14 cellular contexts compared by ENCODE assay signal in the genomic region with DNA sequence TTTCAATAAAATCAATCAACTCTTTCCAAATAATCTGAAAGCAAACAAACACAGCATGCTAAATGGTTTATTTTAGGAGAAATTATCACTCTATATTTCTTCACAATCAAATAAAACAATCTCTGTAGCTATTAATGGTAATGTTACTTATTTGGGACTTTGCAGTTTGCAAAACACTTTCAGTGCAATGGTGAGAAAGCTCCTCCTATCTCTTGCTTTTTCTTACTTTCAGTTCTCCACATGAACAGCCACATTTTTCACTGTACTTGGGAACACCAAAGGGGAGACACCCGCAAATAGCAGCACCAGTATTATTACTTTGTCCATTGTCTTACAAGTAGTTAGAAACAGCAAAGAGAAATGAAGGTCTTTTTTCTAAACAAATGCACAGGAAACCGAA.
A peak's percentile ranks its signal among the peaks of the same experiment; 100 is the strongest.
DNase-seq lines count a peak whose midpoint lies in the region; ATAC-seq and TF ChIP-seq lines count a peak whose summit lies in the region.
"Had no signal": no experiment of that assay in that cellular context is flagged by ENCODE, and none has a peak within 500 bp of the region (broad histone marks: within the 10 kb centered on the region; RNA-seq: fewer than 3 reads in every experiment).

No MANE protein-coding gene starts in this region.

- no peak overlapping the region for H4K8ac ChIP-seq in mesenchymal stem cell (ENCODE audit: low read length)

- ATAC-seq in left cardiac atrium (no peak), lower lobe of right lung (no peak)

- intact Hi-C loops in left ventricle myocardium inferior (cut with micrococcal nuclease): no loop called here
- intact Hi-C loops in left cardiac atrium (cut with DNase I): no loop called here
- intact Hi-C loops in mammary epithelial cell (cut with micrococcal nuclease): no loop called here
- intact Hi-C loops in lower lobe of right lung (cut with DNase I): no loop called here

- peaks cover 2% of the 10 kb centered on the region for H3K79me1 ChIP-seq in mesenchymal stem cell (replicated peaks; ENCODE audit: low read length, poor library complexity, severe bottlenecking)

- DNase-seq in left ventricle myocardium inferior: no peak
- no peak for DNase-seq in left cardiac atrium
- DNase-seq in mammary epithelial cell: no peak
- no peak for DNase-seq in mesenchymal stem cell
- DNase-seq in tibial nerve (ENCODE audit: low spot score in 2 of 2): no peak
- no peak for DNase-seq in A172 (ENCODE audit: low spot score)
- DNase-seq in NCI-H2029 (lab: John Stamatoyannopoulos, UW): no peak
- DNase-seq in lower lobe of right lung: no peak
- DNase-seq: effector CD8-positive, alpha-beta T cell; glutamatergic neuron; HCEC 1CT; NK-92 treated with Interleukin-12 subunit alpha and Interleukin-12 subunit beta, amount 100 ng/mL, for 24 hours had no signal

- no peak overlapping the region for H2BK12ac ChIP-seq in mesenchymal stem cell (ENCODE audit: low read length in 2 of 2)

- in situ Hi-C loops in mammary epithelial cell (cut with MboI; ENCODE audit: low sequenced_read_pairs in 2 of 2): loop anchor here in 1 of 2 donors (25.0 kb wide), 1 partner anchor 563 kb away; no protein-coding TSS in a partner anchor

- no peak overlapping the region for H2BK5ac ChIP-seq in mesenchymal stem cell (ENCODE audit: low read depth, low read length, poor library complexity, severe bottlenecking)

- no peak overlapping the region for H3K4ac ChIP-seq in mesenchymal stem cell (ENCODE audit: low read depth in 1 of 2, low read length in 2 of 2)

- H3K4me2 ChIP-seq in mammary epithelial cell (ENCODE audit: insufficient read depth, low read depth, low read length) (peak overlapping the region; percentile 9), mesenchymal stem cell (ENCODE audit: low read length, poor library complexity, severe bottlenecking) (no peak overlapping the region)
- H3K4me2 ChIP-seq: neural progenitor cell had no signal

- H3K4me1 ChIP-seq in left ventricle myocardium inferior: peaks cover 72% of the 10 kb centered on the region
- no peaks in the 10 kb centered on the region for H3K4me1 ChIP-seq in mammary epithelial cell (ENCODE audit: insufficient read depth, low read length)
- H3K4me1 ChIP-seq in mesenchymal stem cell (ENCODE audit: control insufficient read depth, insufficient read depth, low read depth, low read length): peaks cover 5% of the 10 kb centered on the region
- peaks cover 0 to 73% (median 21%) of the 10 kb centered on the region in 4 donors for H3K4me1 ChIP-seq in tibial nerve
- H3K4me1 ChIP-seq in lower lobe of right lung: peaks cover 10% of the 10 kb centered on the region

- no peak overlapping the region for H2BK120ac ChIP-seq in mesenchymal stem cell (ENCODE audit: low read depth, low read length)

- CTCF ChIA-PET in mammary epithelial cell (lab: Charles Lee; ENCODE audit: low non-redundant PET): interaction anchor here (0.8 kb wide), 1 partner anchor 43 kb away, joined by 3 read pairs; no protein-coding TSS in a partner anchor

- H3K27ac ChIP-seq in left ventricle myocardium inferior (replicated peaks): peak overlapping the region; percentile 47
- H3K27ac ChIP-seq in mammary epithelial cell (ENCODE audit: insufficient read depth, low read depth, low read length): no peak overlapping the region
- H3K27ac ChIP-seq in mesenchymal stem cell (ENCODE audit: low read length, poor library complexity, severe bottlenecking): no peak overlapping the region
- peak overlapping the region; percentile 34 to 71 (median 50) for H3K27ac ChIP-seq in tibial nerve
- no peak overlapping the region for H3K27ac ChIP-seq in lower lobe of right lung
- H3K27ac ChIP-seq: SJSA1 had no signal

- H4K91ac ChIP-seq in mesenchymal stem cell (ENCODE audit: low read length): no peak overlapping the region

- dilution Hi-C loops in mammary epithelial cell (cut with HindIII; ENCODE audit: low sequenced_read_pairs): no loop called here

- BruUV-seq in mammary epithelial cell (replicated peaks; lab: Mats Ljungman, UMichigan): no TSS peak

- H3K36me3 ChIP-seq in left ventricle myocardium inferior (peaks cover 34% of the 10 kb centered on the region), mammary epithelial cell (ENCODE audit: insufficient read depth, low read length) (peaks cover 16% of the 10 kb centered on the region), mesenchymal stem cell (ENCODE audit: control insufficient read depth in 1 of 2, insufficient read depth in 2 of 2, low read depth in 1 of 2, low read length in 2 of 2) (peaks cover under 1 to 52% of the 10 kb centered on the region in 2 experiments), tibial nerve (peaks cover 0 to 12% (median 0%) of the 10 kb centered on the region in 3 donors), lower lobe of right lung (peaks cover 15% of the 10 kb centered on the region)

- H2AFZ ChIP-seq in mammary epithelial cell (ENCODE audit: low read depth, low read length) (no peak overlapping the region), mesenchymal stem cell (ENCODE audit: low read depth, low read length) (no peak overlapping the region)
- H2AFZ ChIP-seq: neural progenitor cell had no signal

- H2AK5ac ChIP-seq in mesenchymal stem cell (ENCODE audit: low read length, severe bottlenecking): no peak overlapping the region

- H3K79me2 ChIP-seq in mammary epithelial cell (ENCODE audit: insufficient read depth, low read length): peaks cover 56% of the 10 kb centered on the region

- H3K9ac ChIP-seq in mammary epithelial cell (ENCODE audit: insufficient read depth, low read length) (no peak overlapping the region), mesenchymal stem cell (ENCODE audit: low read length) (peak overlapping the region; percentile 71)
- H3K9ac ChIP-seq: neural progenitor cell had no signal

- no peak for TF ChIP-seq POLR2A in tibial nerve (IDR thresholded peaks at IDR 0.05)

- H2BK15ac ChIP-seq in mesenchymal stem cell (ENCODE audit: low read depth, poor library complexity, severe bottlenecking): no peak overlapping the region

- TF ChIP-seq EP300 in tibial nerve (IDR thresholded peaks at IDR 0.05): no peak

- H3K27me3 ChIP-seq in left ventricle myocardium inferior (ENCODE audit: low read depth) (no peaks in the 10 kb centered on the region), mammary epithelial cell (ENCODE audit: insufficient read depth, low read length) (no peaks in the 10 kb centered on the region), mesenchymal stem cell (ENCODE audit: control insufficient read depth in 1 of 2, insufficient read depth in 1 of 2, low read length in 2 of 2) (no peaks in the 10 kb centered on the region), tibial nerve (no peaks in the 10 kb centered on the region), lower lobe of right lung (ENCODE audit: low read depth) (no peaks in the 10 kb centered on the region)
- H3K27me3 ChIP-seq: neural progenitor cell, SJSA1 had no signal

- H3K4me3 ChIP-seq in left ventricle myocardium inferior (peak overlapping the region; percentile 25), mammary epithelial cell (replicated peaks in 1 of 3; ENCODE audit: insufficient read depth in 1 of 3, low read depth in 2 of 3, low read length in 3 of 3) (no peak overlapping the region), mesenchymal stem cell (ENCODE audit: insufficient read depth in 1 of 2, low read depth in 1 of 2, low read length in 2 of 2) (peak overlapping the region in 1 of 2 experiments; percentile 63), tibial nerve (peak overlapping the region in 1 of 4 donors; percentile 13), lower lobe of right lung (no peak overlapping the region)
- H3K4me3 ChIP-seq: neural progenitor cell, SJSA1 had no signal

- no peak overlapping the region for H3K23ac ChIP-seq in mesenchymal stem cell (ENCODE audit: low read length in 2 of 2)

- no peaks in the 10 kb centered on the region for H3K9me3 ChIP-seq in left ventricle myocardium inferior (replicated peaks)
- no peaks in the 10 kb centered on the region for H3K9me3 ChIP-seq in mammary epithelial cell (replicated peaks; ENCODE audit: insufficient read depth, low read length)
- no peaks in the 10 kb centered on the region for H3K9me3 ChIP-seq in mesenchymal stem cell (ENCODE audit: control insufficient read depth, low read length)
- no peaks in the 10 kb centered on the region for H3K9me3 ChIP-seq in tibial nerve
- H3K9me3 ChIP-seq in lower lobe of right lung: no peaks in the 10 kb centered on the region
- H3K9me3 ChIP-seq: SJSA1 had no signal

- TF ChIP-seq CTCF in left ventricle myocardium inferior (IDR thresholded peaks at IDR 0.05; ENCODE audit: borderline replicate concordance): no peak
- no peak for TF ChIP-seq CTCF in mammary epithelial cell (conservative IDR thresholded peaks at IDR 0.05 in 1 of 2, IDR thresholded peaks at IDR 0.05 in 1 of 2; ENCODE audit: extremely low read depth in 1 of 2, insufficient read depth in 1 of 2, low read depth in 1 of 2, low read length in 2 of 2)
- TF ChIP-seq CTCF in tibial nerve (IDR thresholded peaks at IDR 0.05): no peak
- no peak for TF ChIP-seq CTCF in lower lobe of right lung (IDR thresholded peaks at IDR 0.05)

- 20% methylated on average over 2 of the region's 2 CpGs for WGBS in mammary epithelial cell (ENCODE audit: low coverage, missing lambda C conversion rate)
- WGBS in mesenchymal stem cell: no CpG with 5 or more reads among the region's 2 CpGs
- WGBS in tibial nerve, 2 donors: 11 to 21% methylated on average over 2 of the region's 2 CpGs

- H4K20me1 ChIP-seq in mammary epithelial cell (ENCODE audit: insufficient read depth, low read length): no peaks in the 10 kb centered on the region

- no peak overlapping the region for H3K14ac ChIP-seq in mesenchymal stem cell (ENCODE audit: low read length in 2 of 2)

- no peak overlapping the region for H3K18ac ChIP-seq in mesenchymal stem cell (ENCODE audit: low read depth in 1 of 2, low read length in 2 of 2)

Comparison
In these comparisons a context has a peak if more than half of its experiments do, and no peak if none do; other contexts are left out.
1. H3K27ac ChIP-seq: peak in left ventricle myocardium inferior (single experiment) and tibial nerve (4 of 4); none in mammary epithelial cell (single experiment), mesenchymal stem cell (single experiment) and lower lobe of right lung (single experiment).